Comparison of ENCODE assay signal across 1 cellular context in the genomic region with DNA sequence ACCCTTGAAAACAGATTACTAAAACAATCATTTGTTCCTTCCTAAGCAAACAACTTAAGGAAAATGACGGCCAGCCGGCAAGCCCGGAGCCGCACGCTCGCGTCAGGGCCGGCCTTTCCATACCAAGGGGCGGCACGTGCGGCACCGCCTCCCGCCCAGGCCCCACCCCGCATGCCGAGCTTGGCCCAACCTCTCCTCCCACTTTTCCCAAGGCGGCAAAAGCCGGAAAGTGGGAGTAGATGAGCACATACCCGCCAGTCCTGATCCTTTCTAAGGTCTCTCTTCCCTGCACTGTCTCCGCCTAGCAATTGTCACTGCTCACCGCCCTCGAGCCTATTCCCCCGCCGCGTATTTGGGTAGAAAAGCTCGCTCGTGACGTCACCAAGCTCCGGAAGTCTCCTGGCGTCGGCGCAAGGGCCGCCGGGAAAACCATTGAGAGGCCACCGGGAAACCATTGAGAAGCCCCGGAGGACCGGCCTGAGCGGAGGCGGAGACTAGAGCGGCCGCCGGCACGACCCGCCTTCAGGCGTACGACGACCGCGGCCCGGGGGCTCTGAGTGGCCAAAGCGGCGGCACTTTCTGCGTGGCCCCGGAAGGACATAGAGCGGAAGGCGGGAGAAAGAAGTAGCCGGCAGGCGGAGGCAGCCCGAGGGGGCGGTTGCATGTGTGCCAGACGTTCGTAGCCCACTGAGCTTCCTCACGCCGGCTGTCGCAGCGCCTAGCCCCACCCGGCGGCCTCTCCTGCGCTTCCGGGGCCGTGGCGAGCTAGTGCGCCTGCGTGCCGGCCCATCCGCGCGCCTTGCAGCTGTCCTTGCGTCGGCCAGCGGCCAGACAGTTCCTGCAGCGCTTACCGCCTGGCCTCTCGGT.
TF ChIP-seq lines count a peak whose summit lies in the region.

A gene with protein sequence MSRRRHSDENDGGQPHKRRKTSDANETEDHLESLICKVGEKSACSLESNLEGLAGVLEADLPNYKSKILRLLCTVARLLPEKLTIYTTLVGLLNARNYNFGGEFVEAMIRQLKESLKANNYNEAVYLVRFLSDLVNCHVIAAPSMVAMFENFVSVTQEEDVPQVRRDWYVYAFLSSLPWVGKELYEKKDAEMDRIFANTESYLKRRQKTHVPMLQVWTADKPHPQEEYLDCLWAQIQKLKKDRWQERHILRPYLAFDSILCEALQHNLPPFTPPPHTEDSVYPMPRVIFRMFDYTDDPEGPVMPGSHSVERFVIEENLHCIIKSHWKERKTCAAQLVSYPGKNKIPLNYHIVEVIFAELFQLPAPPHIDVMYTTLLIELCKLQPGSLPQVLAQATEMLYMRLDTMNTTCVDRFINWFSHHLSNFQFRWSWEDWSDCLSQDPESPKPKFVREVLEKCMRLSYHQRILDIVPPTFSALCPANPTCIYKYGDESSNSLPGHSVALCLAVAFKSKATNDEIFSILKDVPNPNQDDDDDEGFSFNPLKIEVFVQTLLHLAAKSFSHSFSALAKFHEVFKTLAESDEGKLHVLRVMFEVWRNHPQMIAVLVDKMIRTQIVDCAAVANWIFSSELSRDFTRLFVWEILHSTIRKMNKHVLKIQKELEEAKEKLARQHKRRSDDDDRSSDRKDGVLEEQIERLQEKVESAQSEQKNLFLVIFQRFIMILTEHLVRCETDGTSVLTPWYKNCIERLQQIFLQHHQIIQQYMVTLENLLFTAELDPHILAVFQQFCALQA (plus strand): TSS at position 830 of the 867 bp plus-strand sequence. CDS start 61 bp downstream, outside the sequence.
A gene (minus strand): TSS at position 377 of the 867 bp plus-strand sequence. CDS start 5,806 bp downstream, outside the sequence.

TF ChIP-seq in GM23338, 12 proteins besides CTCF, POLR2A, EP300 and RAD21:
- TF ChIP-seq ZNF114 (CRISPR knock-in tag; IDR thresholded peaks at IDR 0.05) (no peak), POLR2AphosphoS5 (IDR thresholded peaks at IDR 0.05; ENCODE audit: low read depth) (peak; percentile 80), ZNF331 (CRISPR knock-in tag; IDR thresholded peaks at IDR 0.05; ENCODE audit: low read depth) (no peak), NANOG (IDR thresholded peaks at IDR 0.05; ENCODE audit: borderline replicate concordance) (no peak), EZH2 (IDR thresholded peaks at IDR 0.05; ENCODE audit: low read depth, unreplicated experiment) (no peak), STAT1 (IDR thresholded peaks at IDR 0.05; ENCODE audit: unreplicated experiment) (no peak), CREB1 (CRISPR knock-in tag; IDR thresholded peaks at IDR 0.05; ENCODE audit: low read depth) (peak; percentile 98), EZH2phosphoT487 (IDR thresholded peaks at IDR 0.05; ENCODE audit: unreplicated experiment) (no peak), JUNB (IDR thresholded peaks at IDR 0.05; ENCODE audit: unreplicated experiment) (no peak)
- TF ChIP-seq, protein P1, sequence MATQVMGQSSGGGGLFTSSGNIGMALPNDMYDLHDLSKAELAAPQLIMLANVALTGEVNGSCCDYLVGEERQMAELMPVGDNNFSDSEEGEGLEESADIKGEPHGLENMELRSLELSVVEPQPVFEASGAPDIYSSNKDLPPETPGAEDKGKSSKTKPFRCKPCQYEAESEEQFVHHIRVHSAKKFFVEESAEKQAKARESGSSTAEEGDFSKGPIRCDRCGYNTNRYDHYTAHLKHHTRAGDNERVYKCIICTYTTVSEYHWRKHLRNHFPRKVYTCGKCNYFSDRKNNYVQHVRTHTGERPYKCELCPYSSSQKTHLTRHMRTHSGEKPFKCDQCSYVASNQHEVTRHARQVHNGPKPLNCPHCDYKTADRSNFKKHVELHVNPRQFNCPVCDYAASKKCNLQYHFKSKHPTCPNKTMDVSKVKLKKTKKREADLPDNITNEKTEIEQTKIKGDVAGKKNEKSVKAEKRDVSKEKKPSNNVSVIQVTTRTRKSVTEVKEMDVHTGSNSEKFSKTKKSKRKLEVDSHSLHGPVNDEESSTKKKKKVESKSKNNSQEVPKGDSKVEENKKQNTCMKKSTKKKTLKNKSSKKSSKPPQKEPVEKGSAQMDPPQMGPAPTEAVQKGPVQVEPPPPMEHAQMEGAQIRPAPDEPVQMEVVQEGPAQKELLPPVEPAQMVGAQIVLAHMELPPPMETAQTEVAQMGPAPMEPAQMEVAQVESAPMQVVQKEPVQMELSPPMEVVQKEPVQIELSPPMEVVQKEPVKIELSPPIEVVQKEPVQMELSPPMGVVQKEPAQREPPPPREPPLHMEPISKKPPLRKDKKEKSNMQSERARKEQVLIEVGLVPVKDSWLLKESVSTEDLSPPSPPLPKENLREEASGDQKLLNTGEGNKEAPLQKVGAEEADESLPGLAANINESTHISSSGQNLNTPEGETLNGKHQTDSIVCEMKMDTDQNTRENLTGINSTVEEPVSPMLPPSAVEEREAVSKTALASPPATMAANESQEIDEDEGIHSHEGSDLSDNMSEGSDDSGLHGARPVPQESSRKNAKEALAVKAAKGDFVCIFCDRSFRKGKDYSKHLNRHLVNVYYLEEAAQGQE (IDR thresholded peaks at IDR 0.05; ENCODE audit: unreplicated experiment): peak; percentile 22
- TF ChIP-seq, protein P2, sequence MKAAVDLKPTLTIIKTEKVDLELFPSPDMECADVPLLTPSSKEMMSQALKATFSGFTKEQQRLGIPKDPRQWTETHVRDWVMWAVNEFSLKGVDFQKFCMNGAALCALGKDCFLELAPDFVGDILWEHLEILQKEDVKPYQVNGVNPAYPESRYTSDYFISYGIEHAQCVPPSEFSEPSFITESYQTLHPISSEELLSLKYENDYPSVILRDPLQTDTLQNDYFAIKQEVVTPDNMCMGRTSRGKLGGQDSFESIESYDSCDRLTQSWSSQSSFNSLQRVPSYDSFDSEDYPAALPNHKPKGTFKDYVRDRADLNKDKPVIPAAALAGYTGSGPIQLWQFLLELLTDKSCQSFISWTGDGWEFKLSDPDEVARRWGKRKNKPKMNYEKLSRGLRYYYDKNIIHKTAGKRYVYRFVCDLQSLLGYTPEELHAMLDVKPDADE (IDR thresholded peaks at IDR 0.05): peak; percentile 80
- TF ChIP-seq, protein P3, sequence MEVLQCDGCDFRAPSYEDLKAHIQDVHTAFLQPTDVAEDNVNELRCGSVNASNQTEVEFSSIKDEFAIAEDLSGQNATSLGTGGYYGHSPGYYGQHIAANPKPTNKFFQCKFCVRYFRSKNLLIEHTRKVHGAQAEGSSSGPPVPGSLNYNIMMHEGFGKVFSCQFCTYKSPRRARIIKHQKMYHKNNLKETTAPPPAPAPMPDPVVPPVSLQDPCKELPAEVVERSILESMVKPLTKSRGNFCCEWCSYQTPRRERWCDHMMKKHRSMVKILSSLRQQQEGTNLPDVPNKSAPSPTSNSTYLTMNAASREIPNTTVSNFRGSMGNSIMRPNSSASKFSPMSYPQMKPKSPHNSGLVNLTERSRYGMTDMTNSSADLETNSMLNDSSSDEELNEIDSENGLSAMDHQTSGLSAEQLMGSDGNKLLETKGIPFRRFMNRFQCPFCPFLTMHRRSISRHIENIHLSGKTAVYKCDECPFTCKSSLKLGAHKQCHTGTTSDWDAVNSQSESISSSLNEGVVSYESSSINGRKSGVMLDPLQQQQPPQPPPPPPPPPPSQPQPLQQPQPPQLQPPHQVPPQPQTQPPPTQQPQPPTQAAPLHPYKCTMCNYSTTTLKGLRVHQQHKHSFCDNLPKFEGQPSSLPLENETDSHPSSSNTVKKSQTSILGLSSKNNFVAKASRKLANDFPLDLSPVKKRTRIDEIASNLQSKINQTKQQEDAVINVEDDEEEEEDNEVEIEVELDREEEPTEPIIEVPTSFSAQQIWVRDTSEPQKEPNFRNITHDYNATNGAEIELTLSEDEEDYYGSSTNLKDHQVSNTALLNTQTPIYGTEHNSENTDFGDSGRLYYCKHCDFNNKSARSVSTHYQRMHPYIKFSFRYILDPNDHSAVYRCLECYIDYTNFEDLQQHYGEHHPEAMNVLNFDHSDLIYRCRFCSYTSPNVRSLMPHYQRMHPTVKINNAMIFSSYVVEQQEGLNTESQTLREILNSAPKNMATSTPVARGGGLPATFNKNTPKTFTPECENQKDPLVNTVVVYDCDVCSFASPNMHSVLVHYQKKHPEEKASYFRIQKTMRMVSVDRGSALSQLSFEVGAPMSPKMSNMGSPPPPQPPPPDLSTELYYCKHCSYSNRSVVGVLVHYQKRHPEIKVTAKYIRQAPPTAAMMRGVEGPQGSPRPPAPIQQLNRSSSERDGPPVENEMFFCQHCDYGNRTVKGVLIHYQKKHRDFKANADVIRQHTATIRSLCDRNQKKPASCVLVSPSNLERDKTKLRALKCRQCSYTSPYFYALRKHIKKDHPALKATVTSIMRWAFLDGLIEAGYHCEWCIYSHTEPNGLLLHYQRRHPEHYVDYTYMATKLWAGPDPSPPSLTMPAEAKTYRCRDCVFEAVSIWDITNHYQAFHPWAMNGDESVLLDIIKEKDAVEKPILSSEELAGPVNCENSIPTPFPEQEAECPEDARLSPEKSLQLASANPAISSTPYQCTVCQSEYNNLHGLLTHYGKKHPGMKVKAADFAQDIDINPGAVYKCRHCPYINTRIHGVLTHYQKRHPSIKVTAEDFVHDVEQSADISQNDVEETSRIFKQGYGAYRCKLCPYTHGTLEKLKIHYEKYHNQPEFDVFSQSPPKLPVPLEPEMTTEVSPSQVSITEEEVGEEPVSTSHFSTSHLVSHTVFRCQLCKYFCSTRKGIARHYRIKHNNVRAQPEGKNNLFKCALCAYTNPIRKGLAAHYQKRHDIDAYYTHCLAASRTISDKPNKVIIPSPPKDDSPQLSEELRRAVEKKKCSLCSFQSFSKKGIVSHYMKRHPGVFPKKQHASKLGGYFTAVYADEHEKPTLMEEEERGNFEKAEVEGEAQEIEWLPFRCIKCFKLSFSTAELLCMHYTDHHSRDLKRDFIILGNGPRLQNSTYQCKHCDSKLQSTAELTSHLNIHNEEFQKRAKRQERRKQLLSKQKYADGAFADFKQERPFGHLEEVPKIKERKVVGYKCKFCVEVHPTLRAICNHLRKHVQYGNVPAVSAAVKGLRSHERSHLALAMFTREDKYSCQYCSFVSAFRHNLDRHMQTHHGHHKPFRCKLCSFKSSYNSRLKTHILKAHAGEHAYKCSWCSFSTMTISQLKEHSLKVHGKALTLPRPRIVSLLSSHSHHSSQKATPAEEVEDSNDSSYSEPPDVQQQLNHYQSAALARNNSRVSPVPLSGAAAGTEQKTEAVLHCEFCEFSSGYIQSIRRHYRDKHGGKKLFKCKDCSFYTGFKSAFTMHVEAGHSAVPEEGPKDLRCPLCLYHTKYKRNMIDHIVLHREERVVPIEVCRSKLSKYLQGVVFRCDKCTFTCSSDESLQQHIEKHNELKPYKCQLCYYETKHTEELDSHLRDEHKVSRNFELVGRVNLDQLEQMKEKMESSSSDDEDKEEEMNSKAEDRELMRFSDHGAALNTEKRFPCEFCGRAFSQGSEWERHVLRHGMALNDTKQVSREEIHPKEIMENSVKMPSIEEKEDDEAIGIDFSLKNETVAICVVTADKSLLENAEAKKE (CRISPR knock-in tag; IDR thresholded peaks at IDR 0.05): no peak
